In genomic region chr22:33325232-33326004, GRCh38 we compare ENCODE assay signal across 12 cellular contexts.
DNase-seq lines count a peak whose midpoint lies in the region; ATAC-seq, FAIRE-seq and TF ChIP-seq lines count a peak whose summit lies in the region.
"Had no signal": no experiment of that assay in that cellular context is flagged by ENCODE, and none has a peak within 500 bp of the region (broad histone marks: within the 10 kb centered on the region; RNA-seq: fewer than 3 reads in every experiment).

No MANE protein-coding gene starts in this region.

- no peak overlapping the region for H3K4me3 ChIP-seq in bronchial epithelial cell (ENCODE audit: low read depth, low read length)
- H3K4me3 ChIP-seq: stomach had no signal

- no peaks in the 10 kb centered on the region for H3K27me3 Mint-ChIP-seq in chondrocyte (ENCODE audit: low read depth)

- H3K36me3 Mint-ChIP-seq in chondrocyte (ENCODE audit: low read depth) = no peaks in the 10 kb centered on the region

- no peaks in the 10 kb centered on the region for H3K36me3 ChIP-seq in bronchial epithelial cell (ENCODE audit: control insufficient read depth, insufficient read depth, low read length)

- TF ChIP-seq CTCF in bronchial epithelial cell (IDR thresholded peaks at IDR 0.05; ENCODE audit: insufficient read depth, low read length, severe bottlenecking) (no peak), chondrocyte (IDR thresholded peaks at IDR 0.05) (no peak)

- H3K4me1 Mint-ChIP-seq in chondrocyte (ENCODE audit: low read depth) = peaks cover 12% of the 10 kb centered on the region

- FAIRE-seq in bronchial epithelial cell (lab: Jason Lieb, UNC) = no peak
- FAIRE-seq: keratinocyte had no signal

- no peaks in the 10 kb centered on the region for H3K27me3 ChIP-seq in bronchial epithelial cell (ENCODE audit: control insufficient read depth, insufficient read depth, low read length)
- H3K27me3 ChIP-seq: stomach had no signal

- H3K9me3 Mint-ChIP-seq in chondrocyte (ENCODE audit: low read depth) = no peaks in the 10 kb centered on the region

- ATAC-seq in GM18519 (IDR thresholded peaks at IDR 0.05; ENCODE audit: low FRiP score, unreplicated experiment) (peak; percentile 57), HG03103 (IDR thresholded peaks at IDR 0.05; ENCODE audit: low read depth, unreplicated experiment) (peak; percentile 63)
- ATAC-seq: HCT116 had no signal

- H3K27ac Mint-ChIP-seq in chondrocyte (ENCODE audit: unreplicated experiment) = no peak overlapping the region

- H3K4me3 Mint-ChIP-seq in chondrocyte (ENCODE audit: unreplicated experiment) = no peak overlapping the region

- DNase-seq in DMS153 (lab: John Stamatoyannopoulos, UW) (peak; percentile 79), bronchial epithelial cell (ENCODE audit: low read depth) (peak; percentile 21), SKM-1 treated with dmso at 0.1 percent for 144 hours (lab: John Stamatoyannopoulos, UW; ENCODE audit: unreplicated experiment) (no peak), chondrocyte (ENCODE audit: low spot score) (no peak)
- DNase-seq in activated effector memory CD4-positive, alpha-beta T cell treated with Interleukin-2 at 50 U/mL for 16 hours = no peak
- DNase-seq in activated CD4-positive, CD25-positive, alpha-beta regulatory T cell treated with anti-CD3 and anti-CD28 coated beads, Interleukin-2, amount 50 U/mL, for 72 hours = no peak
- DNase-seq: NCI-H1436 treated with DMSO at 0.1 percent for 48 hours, stomach had no signal

Comparison
In these comparisons a context has a peak if more than half of its experiments do, and no peak if none do; other contexts are left out.
1. DNase-seq: peak in DMS153 (single experiment) and bronchial epithelial cell (single experiment); none in SKM-1 treated with dmso at 0.1 percent for 144 hours (single experiment), chondrocyte (single experiment), activated effector memory CD4-positive, alpha-beta T cell treated with Interleukin-2 at 50 U/mL for 16 hours (single experiment) and activated CD4-positive, CD25-positive, alpha-beta regulatory T cell treated with anti-CD3 and anti-CD28 coated beads, Interleukin-2, amount 50 U/mL, for 72 hours (single experiment).